24 cellular contexts compared by ENCODE assay signal in genomic region chr11:88305430-88305829, GRCh38. TPM values are rescaled to one million over a fixed set of nuclear protein-coding genes. Genes with fewer than 3 reads are reported as not detected.
DNase-seq lines count a peak whose midpoint lies in the region; ATAC-seq, FAIRE-seq and TF ChIP-seq lines count a peak whose summit lies in the region.
"Had no signal": no experiment of that assay in that cellular context is flagged by ENCODE, and none has a peak within 500 bp of the region (broad histone marks: within the 10 kb centered on the region; RNA-seq: fewer than 3 reads in every experiment).

No MANE protein-coding gene starts in this region.

- peaks cover 45 to 63% of the 10 kb centered on the region in 2 donors for H3K4me1 Mint-ChIP-seq in effector memory CD8-positive, alpha-beta T cell (ENCODE audit: low read depth in 2 of 2)

- H3K9me3 Mint-ChIP-seq in effector memory CD8-positive, alpha-beta T cell = no peaks in the 10 kb centered on the region

- no peak overlapping the region for H3K9ac ChIP-seq in HepG2 (ENCODE audit: insufficient read depth, low read depth, low read length)
- no peak overlapping the region for H3K9ac ChIP-seq in OCI-LY3 (ENCODE audit: low read length)

- in situ Hi-C loops in HepG2 (cut with HindIII; ENCODE audit: extremely low pct_ligation_motif_present, low pct_unique_long_range_greater_than_20kb) = no loop called here

- POLR2A ChIA-PET in HepG2 (lab: Yijun Ruan, JAX) = no interaction called here

- no peak for TF ChIP-seq CTCF in HepG2 (CRISPR knock-in tag; IDR thresholded peaks at IDR 0.05)
- TF ChIP-seq CTCF in right lobe of liver (IDR thresholded peaks at IDR 0.05) = no peak
- no peak for TF ChIP-seq CTCF in OCI-LY3 (IDR thresholded peaks at IDR 0.05; ENCODE audit: low read depth, low read length)

- FAIRE-seq in HepG2 (lab: Jason Lieb, UNC) = no peak
- FAIRE-seq: HTR-8/SVneo had no signal

- H3K4me3 Mint-ChIP-seq in effector memory CD8-positive, alpha-beta T cell = no peak overlapping the region

- H4K20me1 ChIP-seq in HepG2 (ENCODE audit: insufficient read depth, low read length) = no peaks in the 10 kb centered on the region
- H4K20me1 ChIP-seq in OCI-LY3 (ENCODE audit: insufficient read depth, low read length) = peaks cover 69% of the 10 kb centered on the region

- H3K36me3 ChIP-seq in HepG2 (replicated peaks in 1 of 2; ENCODE audit: control insufficient read depth in 1 of 2, insufficient read depth in 2 of 2, low read length in 2 of 2) (peaks cover 0 to 19% of the 10 kb centered on the region in 2 experiments; a peak in 2 of 5 replicates), right lobe of liver (no peaks in the 10 kb centered on the region), OCI-LY3 (replicated peaks; ENCODE audit: low read depth, low read length) (peaks cover 65% of the 10 kb centered on the region)

- peaks cover 63% of the 10 kb centered on the region for H3K36me3 Mint-ChIP-seq in effector memory CD8-positive, alpha-beta T cell (ENCODE audit: insufficient read depth)

- no peak for TF ChIP-seq RAD21 in HepG2 (CRISPR knock-in tag; IDR thresholded peaks at IDR 0.05)

- CTCF ChIA-PET in HepG2 (lab: Yijun Ruan, JAX; ENCODE audit: low intra/inter-chr PET ratio, low total read pairs) = no interaction called here

- intact Hi-C loops in HepG2 (cut with micrococcal nuclease; ENCODE audit: unreplicated experiment) (no loop called here), right lobe of liver (cut with DNase I) (no loop called here)

- H3K9me3 ChIP-seq in HepG2 (ENCODE audit: low read length) = no peaks in the 10 kb centered on the region
- H3K9me3 ChIP-seq in right lobe of liver = no peaks in the 10 kb centered on the region
- H3K9me3 ChIP-seq in OCI-LY3 (ENCODE audit: insufficient read depth, low read length) = no peaks in the 10 kb centered on the region

- H3K4me1 ChIP-seq in HepG2 (ENCODE audit: insufficient read depth, low read length) (no peaks in the 10 kb centered on the region), right lobe of liver (no peaks in the 10 kb centered on the region), OCI-LY3 (ENCODE audit: low read length) (peaks cover 96% of the 10 kb centered on the region)

- H3K4me2 ChIP-seq in HepG2 (ENCODE audit: low read depth, low read length) (no peak overlapping the region), OCI-LY3 (ENCODE audit: low read length) (no peak overlapping the region)

- H3K4me3 ChIP-seq in HepG2 (replicated peaks in 1 of 3; ENCODE audit: insufficient read depth in 1 of 3, low read depth in 2 of 3, low read length in 3 of 3) (no peak overlapping the region), right lobe of liver (no peak overlapping the region), OCI-LY3 (ENCODE audit: low read length) (no peak overlapping the region)

- no peaks in the 10 kb centered on the region for H3K27me3 Mint-ChIP-seq in effector memory CD8-positive, alpha-beta T cell

- no peak for ATAC-seq in HepG2
- ATAC-seq in right lobe of liver = no peak
- ATAC-seq in effector memory CD8-positive, alpha-beta T cell (replicated peaks) = no peak
- ATAC-seq: HCT116, SK-N-SH treated with all-trans-retinoic acid at 6 μM for 48 hours had no signal

- TF ChIP-seq EP300 in HepG2 (IDR thresholded peaks at IDR 0.05; ENCODE audit: low read depth in 2 of 2, low read length in 2 of 2) = no peak
- TF ChIP-seq EP300 in HepG2 (CRISPR knock-in tag; IDR thresholded peaks at IDR 0.05; ENCODE audit: borderline replicate concordance) = no peak

- DNase-seq in HepG2 (ENCODE audit: low spot score) (no peak), right lobe of liver (no peak), Kasumi-1 (lab: John Stamatoyannopoulos, UW) (no peak), amygdala (lab: John Stamatoyannopoulos, UW) (no peak), NCI-H82 (lab: John Stamatoyannopoulos, UW) (no peak)
- DNase-seq in effector memory CD8-positive, alpha-beta T cell = no peak
- DNase-seq: ACHN, C1 segment of cervical spinal cord, COR-L47, DMS 273 treated with DMSO at 0.1 percent for 48 hours, DND-41, MM.1S, NCI-H1092 treated with DMSO at 0.1 percent for 48 hours, NCI-H146, NCI-H2029 treated with DMSO at 0.1 percent for 48 hours, NCI-H510A treated with DMSO at 0.1 percent for 48 hours, NCI-H774, RPMI8226, SHP77 treated with DMSO at 0.1 percent for 48 hours had no signal

- 60% methylated on average over 1 of the region's 1 CpG for WGBS in HepG2 (ENCODE audit: low lambda C conversion rate)
- WGBS in right lobe of liver (ENCODE audit: insufficient coverage, low coverage, low lambda C conversion rate, missing lambda C conversion rate) = 80% methylated on average over 1 of the region's 1 CpG

- H3K27me3 ChIP-seq in HepG2 (ENCODE audit: control insufficient read depth in 1 of 2, insufficient read depth in 2 of 2, low read length in 2 of 2) (no peaks in the 10 kb centered on the region), right lobe of liver (no peaks in the 10 kb centered on the region), OCI-LY3 (ENCODE audit: low read depth, low read length) (no peaks in the 10 kb centered on the region)

- no peak for TF ChIP-seq POLR2A in HepG2 (IDR thresholded peaks at IDR 0.05; ENCODE audit: insufficient read depth in 1 of 2, low read depth in 2 of 2, low read length in 2 of 2)
- no peak for TF ChIP-seq POLR2A in right lobe of liver (IDR thresholded peaks at IDR 0.05)

- no TSS peak for BruUV-seq in HepG2 (replicated peaks; lab: Mats Ljungman, UMichigan)

- H3K79me2 ChIP-seq in HepG2 (ENCODE audit: insufficient read depth, low read length) (no peaks in the 10 kb centered on the region), OCI-LY3 (ENCODE audit: low read length) (peaks cover 94% of the 10 kb centered on the region)

- H2AFZ ChIP-seq in HepG2 (ENCODE audit: low read length) (no peak overlapping the region), OCI-LY3 (ENCODE audit: low read depth, low read length) (no peak overlapping the region)

- H3K27ac ChIP-seq in HepG2 (ENCODE audit: extremely low read length, insufficient read depth, low read length) (no peak overlapping the region), right lobe of liver (no peak overlapping the region), OCI-LY3 (ENCODE audit: low read length) (peak overlapping the region; percentile 93)

- H3K27ac Mint-ChIP-seq in effector memory CD8-positive, alpha-beta T cell = peak overlapping the region; percentile 8 to 89

TF ChIP-seq in HepG2, 621 proteins besides CTCF, POLR2A, EP300 and RAD21 (continues in another document):
- TF ChIP-seq RORA (CRISPR knock-in tag; IDR thresholded peaks at IDR 0.05) (no peak), ZNF737 (CRISPR knock-in tag; IDR thresholded peaks at IDR 0.05; ENCODE audit: borderline replicate concordance) (no peak), KDM6A (CRISPR knock-in tag; IDR thresholded peaks at IDR 0.05; ENCODE audit: low read depth) (no peak), ATF7 (IDR thresholded peaks at IDR 0.05) (peak; percentile 64), ATF7 (CRISPR knock-in tag; IDR thresholded peaks at IDR 0.05) (no peak), SNAI1 (CRISPR knock-in tag; IDR thresholded peaks at IDR 0.05; ENCODE audit: borderline replicate concordance) (no peak), REST (IDR thresholded peaks at IDR 0.05; ENCODE audit: borderline replicate concordance in 1 of 2, low read depth in 1 of 2, low read length in 2 of 2) (no peak)

RNA-seq across cellular contexts. Expression of gene CTSC, which starts 32.1 kb away (rescaled TPM):
- total RNA-seq in HepG2 (2016; rRNA removed; fragmentation: Illumina TruSeq; extraction: Trizol) (69.3 and 144 TPM in 2 replicates), right lobe of liver (10 to 100 TPM; 20.1 to 68.0 (median 42.8) TPM)
- total RNA-seq in HepG2 (2016; cell fraction: cytosol; rRNA removed; fragmentation: Illumina TruSeq; extraction: Trizol; ENCODE audit: low read depth) = 10.1 and 12.6 TPM in 2 replicates
- 73.3 and 148 TPM in 2 replicates for total RNA-seq in HepG2 (2016; cell fraction: insoluble cytoplasmic fraction; rRNA removed; fragmentation: Illumina TruSeq; extraction: Trizol)
- 17.2 and 21.5 TPM in 2 replicates for total RNA-seq in HepG2 (2016; cell fraction: membrane; rRNA removed; fragmentation: Illumina TruSeq; extraction: Trizol)
- total RNA-seq in HepG2 (2016; cell fraction: nucleus; rRNA removed; fragmentation: Illumina TruSeq; extraction: Trizol) = 143 and 153 TPM in 2 replicates
- polyA plus RNA-seq in HepG2 (2011; rRNA removed) = 151 and 210 TPM in 2 replicates
- 144 and 152 TPM in 2 replicates for polyA plus RNA-seq in HepG2 (2011; cell fraction: cytosol; rRNA removed)
- 49.6 and 56.2 TPM in 2 replicates for polyA plus RNA-seq in HepG2 (2011; cell fraction: nucleus; rRNA removed)
- polyA plus RNA-seq in HepG2 (2012) = 102 and 112 TPM in 2 replicates
- 12.9 TPM in 2 replicates for polyA plus RNA-seq in HepG2 (2016; cell fraction: cytosol; fragmentation: Illumina TruSeq; extraction: Trizol; ENCODE audit: low read depth)
- polyA plus RNA-seq in HepG2 (2016; cell fraction: insoluble cytoplasmic fraction; fragmentation: Illumina TruSeq; extraction: Trizol; ENCODE audit: low read depth) = 79.7 and 80.7 TPM in 2 replicates
- 19.3 and 20.8 TPM in 2 replicates for polyA plus RNA-seq in HepG2 (2016; cell fraction: membrane; fragmentation: Illumina TruSeq; extraction: Trizol; ENCODE audit: low read depth)
- polyA plus RNA-seq in HepG2 (2016; cell fraction: nucleus; fragmentation: Illumina TruSeq; extraction: Trizol; ENCODE audit: insufficient read depth, low read depth) = 187 and 211 TPM in 2 replicates
- 63.5 and 157 TPM in 2 replicates for polyA minus RNA-seq in HepG2 (2011; rRNA and poly(A)+ RNA removed; ENCODE audit: low replicate concordance)
- polyA minus RNA-seq in HepG2 (2011; cell fraction: cytosol; rRNA and poly(A)+ RNA removed) = 116 and 179 TPM in 2 replicates
- polyA minus RNA-seq in HepG2 (2011; cell fraction: nucleus; rRNA and poly(A)+ RNA removed) = 87.6 and 93.5 TPM in 2 replicates
- total RNA-seq: G401 had no signal
